In the genomic region with DNA sequence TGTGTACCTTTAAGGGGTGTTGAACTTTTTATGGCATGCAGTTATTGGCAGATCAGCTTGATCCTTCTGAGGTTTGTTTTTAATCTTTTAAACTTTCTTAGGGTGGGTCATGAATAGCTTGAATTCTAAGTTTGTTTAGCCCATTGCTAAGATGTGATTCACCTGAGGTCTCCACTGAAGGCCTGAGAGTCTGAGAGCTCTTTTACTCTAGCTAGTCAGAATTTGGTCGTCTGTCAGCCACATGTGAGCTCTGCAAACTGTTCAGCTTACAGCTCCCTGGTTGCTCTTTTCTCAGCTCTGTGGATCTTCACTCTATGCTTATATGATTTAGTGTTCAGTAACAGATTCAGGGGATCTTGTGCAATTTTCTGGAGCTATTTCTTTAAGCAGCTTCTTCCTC, we compare ENCODE assay signal across 1 cellular context.
TF ChIP-seq lines count a peak whose summit lies in the region.

No MANE protein-coding gene starts in this region.

TF ChIP-seq in HepG2, 621 proteins besides CTCF, POLR2A, EP300 and RAD21 (continued from another document):
- TF ChIP-seq, protein P1, sequence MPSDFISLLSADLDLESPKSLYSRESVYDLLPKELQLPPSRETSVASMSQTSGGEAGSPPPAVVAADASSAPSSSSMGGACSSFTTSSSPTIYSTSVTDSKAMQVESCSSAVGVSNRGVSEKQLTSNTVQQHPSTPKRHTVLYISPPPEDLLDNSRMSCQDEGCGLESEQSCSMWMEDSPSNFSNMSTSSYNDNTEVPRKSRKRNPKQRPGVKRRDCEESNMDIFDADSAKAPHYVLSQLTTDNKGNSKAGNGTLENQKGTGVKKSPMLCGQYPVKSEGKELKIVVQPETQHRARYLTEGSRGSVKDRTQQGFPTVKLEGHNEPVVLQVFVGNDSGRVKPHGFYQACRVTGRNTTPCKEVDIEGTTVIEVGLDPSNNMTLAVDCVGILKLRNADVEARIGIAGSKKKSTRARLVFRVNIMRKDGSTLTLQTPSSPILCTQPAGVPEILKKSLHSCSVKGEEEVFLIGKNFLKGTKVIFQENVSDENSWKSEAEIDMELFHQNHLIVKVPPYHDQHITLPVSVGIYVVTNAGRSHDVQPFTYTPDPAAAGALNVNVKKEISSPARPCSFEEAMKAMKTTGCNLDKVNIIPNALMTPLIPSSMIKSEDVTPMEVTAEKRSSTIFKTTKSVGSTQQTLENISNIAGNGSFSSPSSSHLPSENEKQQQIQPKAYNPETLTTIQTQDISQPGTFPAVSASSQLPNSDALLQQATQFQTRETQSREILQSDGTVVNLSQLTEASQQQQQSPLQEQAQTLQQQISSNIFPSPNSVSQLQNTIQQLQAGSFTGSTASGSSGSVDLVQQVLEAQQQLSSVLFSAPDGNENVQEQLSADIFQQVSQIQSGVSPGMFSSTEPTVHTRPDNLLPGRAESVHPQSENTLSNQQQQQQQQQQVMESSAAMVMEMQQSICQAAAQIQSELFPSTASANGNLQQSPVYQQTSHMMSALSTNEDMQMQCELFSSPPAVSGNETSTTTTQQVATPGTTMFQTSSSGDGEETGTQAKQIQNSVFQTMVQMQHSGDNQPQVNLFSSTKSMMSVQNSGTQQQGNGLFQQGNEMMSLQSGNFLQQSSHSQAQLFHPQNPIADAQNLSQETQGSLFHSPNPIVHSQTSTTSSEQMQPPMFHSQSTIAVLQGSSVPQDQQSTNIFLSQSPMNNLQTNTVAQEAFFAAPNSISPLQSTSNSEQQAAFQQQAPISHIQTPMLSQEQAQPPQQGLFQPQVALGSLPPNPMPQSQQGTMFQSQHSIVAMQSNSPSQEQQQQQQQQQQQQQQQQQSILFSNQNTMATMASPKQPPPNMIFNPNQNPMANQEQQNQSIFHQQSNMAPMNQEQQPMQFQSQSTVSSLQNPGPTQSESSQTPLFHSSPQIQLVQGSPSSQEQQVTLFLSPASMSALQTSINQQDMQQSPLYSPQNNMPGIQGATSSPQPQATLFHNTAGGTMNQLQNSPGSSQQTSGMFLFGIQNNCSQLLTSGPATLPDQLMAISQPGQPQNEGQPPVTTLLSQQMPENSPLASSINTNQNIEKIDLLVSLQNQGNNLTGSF (CRISPR knock-in tag; IDR thresholded peaks at IDR 0.05): no peak
- no peak for TF ChIP-seq ZNF333 (CRISPR knock-in tag; IDR thresholded peaks at IDR 0.05; ENCODE audit: borderline replicate concordance)
- TF ChIP-seq KAT7 (CRISPR knock-in tag; IDR thresholded peaks at IDR 0.05; ENCODE audit: borderline replicate concordance): no peak
- no peak for TF ChIP-seq ZNF674 (CRISPR knock-in tag; IDR thresholded peaks at IDR 0.05; ENCODE audit: low read depth)
- TF ChIP-seq, protein P2, sequence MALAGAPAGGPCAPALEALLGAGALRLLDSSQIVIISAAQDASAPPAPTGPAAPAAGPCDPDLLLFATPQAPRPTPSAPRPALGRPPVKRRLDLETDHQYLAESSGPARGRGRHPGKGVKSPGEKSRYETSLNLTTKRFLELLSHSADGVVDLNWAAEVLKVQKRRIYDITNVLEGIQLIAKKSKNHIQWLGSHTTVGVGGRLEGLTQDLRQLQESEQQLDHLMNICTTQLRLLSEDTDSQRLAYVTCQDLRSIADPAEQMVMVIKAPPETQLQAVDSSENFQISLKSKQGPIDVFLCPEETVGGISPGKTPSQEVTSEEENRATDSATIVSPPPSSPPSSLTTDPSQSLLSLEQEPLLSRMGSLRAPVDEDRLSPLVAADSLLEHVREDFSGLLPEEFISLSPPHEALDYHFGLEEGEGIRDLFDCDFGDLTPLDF (CRISPR knock-in tag; IDR thresholded peaks at IDR 0.05): no peak
- no peak for TF ChIP-seq NFE2L1 (CRISPR knock-in tag; IDR thresholded peaks at IDR 0.05; ENCODE audit: borderline replicate concordance)
